ENCODE assay signal across 1 cellular context in genomic region chr10:73432646-73433537, GRCh38.
TF ChIP-seq lines count a peak whose summit lies in the region.

No MANE protein-coding gene starts in this region.

TF ChIP-seq in K562, 482 proteins besides CTCF, POLR2A, EP300 and RAD21:
- TF ChIP-seq ZNF143 (CRISPR knock-in tag; IDR thresholded peaks at IDR 0.05), result no peak
- TF ChIP-seq DDX20 (tag; IDR thresholded peaks at IDR 0.05; ENCODE audit: low read depth), result no peak
- no peak for TF ChIP-seq BHLHE40 (IDR thresholded peaks at IDR 0.05; ENCODE audit: low read length)
- TF ChIP-seq, protein P1, sequence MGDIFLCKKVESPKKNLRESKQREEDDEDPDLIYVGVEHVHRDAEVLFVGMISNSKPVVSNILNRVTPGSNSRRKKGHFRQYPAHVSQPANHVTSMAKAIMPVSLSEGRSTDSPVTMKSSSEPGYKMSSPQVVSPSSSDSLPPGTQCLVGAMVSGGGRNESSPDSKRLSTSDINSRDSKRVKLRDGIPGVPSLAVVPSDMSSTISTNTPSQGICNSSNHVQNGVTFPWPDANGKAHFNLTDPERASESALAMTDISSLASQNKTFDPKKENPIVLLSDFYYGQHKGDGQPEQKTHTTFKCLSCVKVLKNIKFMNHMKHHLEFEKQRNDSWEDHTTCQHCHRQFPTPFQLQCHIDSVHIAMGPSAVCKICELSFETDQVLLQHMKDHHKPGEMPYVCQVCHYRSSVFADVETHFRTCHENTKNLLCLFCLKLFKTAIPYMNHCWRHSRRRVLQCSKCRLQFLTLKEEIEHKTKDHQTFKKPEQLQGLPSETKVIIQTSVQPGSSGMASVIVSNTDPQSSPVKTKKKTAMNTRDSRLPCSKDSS (IDR thresholded peaks at IDR 0.05; ENCODE audit: low read depth, partially characterized antibody), result no peak
- no peak for TF ChIP-seq PRPF4 (IDR thresholded peaks at IDR 0.05; ENCODE audit: insufficient read depth, low read depth, low read length, poor library complexity, severe bottlenecking)
- no peak for TF ChIP-seq ZNF318 (IDR thresholded peaks at IDR 0.05; ENCODE audit: borderline replicate concordance in 1 of 2, low read depth in 1 of 2)
